In genomic region chr7:4882742-4883351, GRCh38 we compare ENCODE assay signal across 9 cellular contexts. TPM values are rescaled to one million over a fixed set of nuclear protein-coding genes. Genes with fewer than 3 reads are reported as not detected.
A peak's percentile ranks its signal among the peaks of the same experiment; 100 is the strongest.
DNase-seq lines count a peak whose midpoint lies in the region; ATAC-seq, FAIRE-seq and TF ChIP-seq lines count a peak whose summit lies in the region.
"Had no signal": no experiment of that assay in that cellular context is flagged by ENCODE, and none has a peak within 500 bp of the region (broad histone marks: within the 10 kb centered on the region; RNA-seq: fewer than 3 reads in every experiment).

No MANE protein-coding gene starts in this region.

- H3K79me2 ChIP-seq in GM12878 (ENCODE audit: control insufficient read depth, insufficient read depth, low read length), result no peaks in the 10 kb centered on the region

- H3K9ac ChIP-seq in HUES6 (ENCODE audit: low read length) (peak overlapping the region; percentile 68), GM12878 (ENCODE audit: control insufficient read depth, insufficient read depth, low read length) (no peak overlapping the region)

- no peaks in the 10 kb centered on the region for H4K20me1 ChIP-seq in GM12878 (ENCODE audit: control insufficient read depth, insufficient read depth)

- peak overlapping the region; percentile 72 for H3K4me3 ChIP-seq in A673 (ENCODE audit: low read depth, low read length, poor library complexity, severe bottlenecking)
- peak overlapping the region; percentile 57 for H3K4me3 ChIP-seq in HUES6 (ENCODE audit: low read depth, low read length)
- no peak overlapping the region for H3K4me3 ChIP-seq in GM12878
- peak overlapping the region; percentile 74 for H3K4me3 ChIP-seq in lower lobe of right lung
- H3K4me3 ChIP-seq in urinary bladder (ENCODE audit: low read depth, low read length), result peak overlapping the region; percentile 62

- RAD21 ChIA-PET in GM12878 (lab: Charles Lee; ENCODE audit: unreplicated experiment), result no interaction called here

- ATAC-seq in GM12878, result no peak
- peak; percentile 5 to 36 for ATAC-seq in lower lobe of right lung
- ATAC-seq in GM19395 (IDR thresholded peaks at IDR 0.05; ENCODE audit: unreplicated experiment), result no peak
- no peak for ATAC-seq in GM18907 (IDR thresholded peaks at IDR 0.05; ENCODE audit: unreplicated experiment)

- in situ Hi-C loops in GM12878 (cut with MboI), result no loop called here

- H3K4me1 ChIP-seq in A673 (ENCODE audit: insufficient read depth, low read length, poor library complexity, severe bottlenecking) (no peaks in the 10 kb centered on the region), HUES6 (ENCODE audit: control insufficient read depth, insufficient read depth, low read length) (peaks cover 3% of the 10 kb centered on the region; the same call in 1 of the 2 replicates), GM12878 (ENCODE audit: control insufficient read depth, insufficient read depth, low read length) (no peaks in the 10 kb centered on the region), lower lobe of right lung (peaks cover 29% of the 10 kb centered on the region), urinary bladder (ENCODE audit: insufficient read depth) (no peaks in the 10 kb centered on the region)

- BruUV-seq in A673 (replicated peaks; lab: Mats Ljungman, UMichigan) (no TSS peak), GM12878 (replicated peaks; lab: Mats Ljungman, UMichigan) (no TSS peak)

- H3K36me3 ChIP-seq in A673 (ENCODE audit: insufficient read depth, low read length, poor library complexity, severe bottlenecking) (no peaks in the 10 kb centered on the region), HUES6 (ENCODE audit: control insufficient read depth, insufficient read depth, low read length) (peaks cover under 1% of the 10 kb centered on the region; the same call in 1 of the 2 replicates), GM12878 (ENCODE audit: control insufficient read depth in 2 of 2, insufficient read depth in 2 of 2, low read length in 1 of 2) (no peaks in the 10 kb centered on the region), lower lobe of right lung (peaks cover under 1% of the 10 kb centered on the region), urinary bladder (ENCODE audit: insufficient read depth) (no peaks in the 10 kb centered on the region)

- no peak for TF ChIP-seq EP300 in GM12878 (IDR thresholded peaks at IDR 0.05; ENCODE audit: borderline replicate concordance in 1 of 2, control insufficient read depth in 1 of 2, low read depth in 2 of 2, low read length in 2 of 2)

- no peak for FAIRE-seq in GM12878 (lab: Jason Lieb, UNC)
- FAIRE-seq: GM18507 had no signal

- WGBS in GM12878 (ENCODE audit: insufficient coverage, insufficient replicate concordance, low lambda C conversion rate, missing lambda C conversion rate), result 24% methylated on average over 31 of the region's 43 CpGs
- WGBS in urinary bladder, result under 1% methylated on average over 43 of the region's 43 CpGs

- CTCF ChIA-PET in A673 (lab: Charles Lee) (interaction anchor here (0.6 to 1.8 kb wide), 9 partner anchors 12 to 1886 kb away, joined by 3 to 9 read pairs (median 5); no protein-coding TSS in a partner anchor), GM12878 (lab: Yijun Ruan, JAX) (interaction anchor here (0.7 to 1.2 kb wide), 2 partner anchors 10 to 129 kb away, joined by 3 read pairs; no protein-coding TSS in a partner anchor)

- H3K27ac ChIP-seq in A673 (ENCODE audit: low read depth, low read length, poor library complexity, severe bottlenecking) (peak overlapping the region; percentile 65), HUES6 (ENCODE audit: low read depth, low read length) (peak overlapping the region; percentile 35; the same call in 1 of the 2 replicates), GM12878 (ENCODE audit: control insufficient read depth, insufficient read depth) (no peak overlapping the region), lower lobe of right lung (peak overlapping the region; percentile 75), urinary bladder (ENCODE audit: low read depth) (peak overlapping the region; percentile 81)

- TF ChIP-seq POLR2A in GM12878 (IDR thresholded peaks at IDR 0.05; ENCODE audit: low read depth, low read length), result no peak

- POLR2A ChIA-PET in A673 (lab: Charles Lee; ENCODE audit: low non-redundant PET) (interaction anchor here (0.6 kb wide), 1 partner anchor 800 kb away, joined by 3 read pairs; no protein-coding TSS in a partner anchor), GM12878 (lab: Charles Lee) (no interaction called here)

- DNase-seq in A673 (ENCODE audit: low spot score) (peak; percentile 31), GM12878 (ENCODE audit: low read depth, low spot score) (no peak), lower lobe of right lung (no peak), kidney tubule cell (ENCODE audit: low spot score) (no peak)

- SMC1A ChIA-PET in GM12878 (lab: Charles Lee; ENCODE audit: uncharacterized antibody, unreplicated experiment), result no interaction called here

- intact Hi-C loops in A673 (cut with micrococcal nuclease; ENCODE audit: unreplicated experiment) (no loop called here), GM12878 (cut with micrococcal nuclease; ENCODE audit: unreplicated experiment) (no loop called here), lower lobe of right lung (cut with DNase I) (no loop called here)

- H3K27me3 ChIP-seq in A673 (replicated peaks; ENCODE audit: insufficient read depth, low read depth, low read length, poor library complexity) (no peaks in the 10 kb centered on the region), HUES6 (ENCODE audit: control insufficient read depth, insufficient read depth, low read length) (no peaks in the 10 kb centered on the region), GM12878 (replicated peaks in 1 of 2; ENCODE audit: control insufficient read depth in 2 of 2, insufficient read depth in 2 of 2, low read length in 1 of 2) (peaks cover 3% of the 10 kb centered on the region in 2 experiments), lower lobe of right lung (ENCODE audit: low read depth) (no peaks in the 10 kb centered on the region)

- TF ChIP-seq CTCF in A673 (conservative IDR thresholded peaks at IDR 0.05; ENCODE audit: low read depth, low read length), result no peak
- TF ChIP-seq CTCF in GM12878 (IDR thresholded peaks at IDR 0.05 in 2 of 3, conservative IDR thresholded peaks at IDR 0.05 in 1 of 3; ENCODE audit: control insufficient read depth in 2 of 3, extremely low read depth in 1 of 3, insufficient read depth in 1 of 3, low read depth in 3 of 3, low read length in 3 of 3), result no peak
- no peak for TF ChIP-seq CTCF in lower lobe of right lung (IDR thresholded peaks at IDR 0.05)

- peak overlapping the region; percentile 30; the same call in 1 of the 2 replicates for H3K4me2 ChIP-seq in GM12878 (ENCODE audit: control insufficient read depth, insufficient read depth)

- no peak overlapping the region for H2AFZ ChIP-seq in GM12878 (ENCODE audit: control insufficient read depth, low read depth, low read length)

- H3K9me3 ChIP-seq in A673 (ENCODE audit: low read depth, low read length, poor library complexity, severe bottlenecking) (no peaks in the 10 kb centered on the region), HUES6 (ENCODE audit: control insufficient read depth, insufficient read depth, low read depth, low read length) (no peaks in the 10 kb centered on the region), GM12878 (replicated peaks; ENCODE audit: control insufficient read depth, insufficient read depth, low read length) (no peaks in the 10 kb centered on the region), lower lobe of right lung (no peaks in the 10 kb centered on the region)

- TF ChIP-seq RAD21 in GM12878 (IDR thresholded peaks at IDR 0.05; ENCODE audit: insufficient read depth, low read depth, low read length), result no peak

TF ChIP-seq in GM12878, 131 proteins besides CTCF, POLR2A, EP300 and RAD21 (continues in another document):
- no peak for TF ChIP-seq ZNF622 (IDR thresholded peaks at IDR 0.05)
- no peak for TF ChIP-seq PML (IDR thresholded peaks at IDR 0.05; ENCODE audit: low read length)

RNA-seq across cellular contexts. Expression of gene RADIL, which starts 0.7 kb away (rescaled TPM):
- total RNA-seq in A673 (2021) (5.0 and 7.6 TPM in 2 replicates), GM12878 (2014; rRNA removed) (0.06 TPM in 1 of 2 replicates, not detected in the other), GM12878 (2014; rRNA removed; fragmentation: Illumina TruSeq; extraction: Trizol) (not detected in 2 replicates), GM12878 (2021) (0.11 TPM in 1 of 2 replicates, not detected in the other), lower lobe of right lung (9.7 TPM), urinary bladder (4.9 TPM)
- not detected in 2 replicates for total RNA-seq in GM12878 (2013; cell fraction: nucleolus; rRNA removed)
- polyA plus RNA-seq in GM12878 (2011; ENCODE audit: low read depth), result 0.05 TPM
- polyA plus RNA-seq in GM12878 (2011; rRNA removed) (not detected in 2 replicates), GM12878 (2014; fragmentation: Illumina TruSeq; extraction: Trizol) (not detected in 2 replicates), GM12878 (2014; fragmentation: Nextera tagmentation; extraction: Ambion mirVana) (not detected), GM12878 (2014; rRNA removed) (0.08 TPM in 1 of 2 replicates, not detected in the other), GM12878 (2016; fragmentation: Nextera tagmentation; extraction: Ambion mirVana) (under 1 TPM in 1 of 2 experiments, not detected in 1; 0.05 TPM), urinary bladder (8.0 TPM)
- polyA plus RNA-seq in GM12878 (2011; cell fraction: cytosol; rRNA removed), result not detected in 2 replicates
- not detected in 2 replicates for polyA plus RNA-seq in GM12878 (2011; cell fraction: nucleus; rRNA removed)
- 0.03 and 0.05 TPM in 2 replicates for polyA plus RNA-seq in GM12878 (2012)
- polyA minus RNA-seq in GM12878 (2011; rRNA and poly(A)+ RNA removed), result not detected in 2 replicates
- polyA minus RNA-seq in GM12878 (2011; cell fraction: cytosol; rRNA and poly(A)+ RNA removed), result not detected in 2 replicates
- polyA minus RNA-seq in GM12878 (2011; cell fraction: nucleus; rRNA and poly(A)+ RNA removed), result not detected in 2 replicates

RNA-seq across cellular contexts. Expression of gene PAPOLB, which starts 21.0 kb away (rescaled TPM):
- total RNA-seq in A673 (2021), result 0.17 TPM in 2 replicates
- not detected in 2 replicates for total RNA-seq in GM12878 (2013; cell fraction: nucleolus; rRNA removed)
- total RNA-seq in GM12878 (2014; rRNA removed), result not detected in 2 replicates
- not detected in 2 replicates for total RNA-seq in GM12878 (2014; rRNA removed; fragmentation: Illumina TruSeq; extraction: Trizol)
- total RNA-seq in GM12878 (2021), result not detected in 2 replicates
- polyA plus RNA-seq in GM12878 (2011; ENCODE audit: low read depth), result not detected
- not detected in 2 replicates for polyA plus RNA-seq in GM12878 (2011; rRNA removed)
- polyA plus RNA-seq in GM12878 (2011; cell fraction: cytosol; rRNA removed), result not detected in 2 replicates
- polyA plus RNA-seq in GM12878 (2011; cell fraction: nucleus; rRNA removed), result not detected in 2 replicates
- not detected in 2 replicates for polyA plus RNA-seq in GM12878 (2012)
- polyA plus RNA-seq in GM12878 (2014; fragmentation: Illumina TruSeq; extraction: Trizol), result 0.01 TPM in 1 of 2 replicates, not detected in the other
- not detected for polyA plus RNA-seq in GM12878 (2014; fragmentation: Nextera tagmentation; extraction: Ambion mirVana)
- polyA plus RNA-seq in GM12878 (2014; rRNA removed), result not detected in 2 replicates
- polyA plus RNA-seq in GM12878 (2016; fragmentation: Nextera tagmentation; extraction: Ambion mirVana), result not detected
- polyA minus RNA-seq in GM12878 (2011; rRNA and poly(A)+ RNA removed), result 0.05 TPM in 1 of 2 replicates, not detected in the other
- polyA minus RNA-seq in GM12878 (2011; cell fraction: cytosol; rRNA and poly(A)+ RNA removed), result not detected in 2 replicates
- polyA minus RNA-seq in GM12878 (2011; cell fraction: nucleus; rRNA and poly(A)+ RNA removed), result 0.12 TPM in 1 of 2 replicates, not detected in the other
- total RNA-seq in lower lobe of right lung, result 0.24 TPM
- 2.2 TPM for total RNA-seq in urinary bladder
- polyA plus RNA-seq in urinary bladder, result 0.04 TPM

Comparison
In these comparisons a context has a peak if more than half of its experiments do, and no peak if none do; other contexts are left out.
1. ATAC-seq: peak in lower lobe of right lung (2 of 2); none in GM12878 (single experiment), GM19395 (single experiment) and GM18907 (single experiment).